20 cellular contexts compared by ENCODE assay signal in the genomic region with DNA sequence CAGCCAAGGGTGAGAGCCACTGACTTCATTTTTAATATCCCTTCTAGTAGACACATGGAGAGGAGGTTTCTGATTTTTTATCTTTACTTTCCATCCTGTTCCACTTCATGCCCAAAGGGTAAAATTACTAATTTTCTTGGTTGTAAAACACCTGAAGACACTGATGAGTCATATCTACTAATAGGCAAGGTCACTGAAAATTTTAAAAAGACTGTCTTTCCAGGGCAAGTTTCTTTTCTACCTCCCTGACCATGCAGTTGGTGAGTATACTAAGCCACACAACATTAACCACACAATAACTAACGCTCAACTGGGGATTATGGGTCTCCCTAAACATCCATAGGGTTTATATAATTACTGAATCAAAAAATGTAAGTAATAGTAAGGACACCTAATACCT.
DNase-seq lines count a peak whose midpoint lies in the region; ATAC-seq, FAIRE-seq and TF ChIP-seq lines count a peak whose summit lies in the region.
"Had no signal": no experiment of that assay in that cellular context is flagged by ENCODE, and none has a peak within 500 bp of the region (broad histone marks: within the 10 kb centered on the region; RNA-seq: fewer than 3 reads in every experiment).

No MANE protein-coding gene starts in this region.

- peaks cover 42% of the 10 kb centered on the region for H3K4me1 ChIP-seq in OCI-LY3 (ENCODE audit: low read length)
- H3K4me1 ChIP-seq: A549; BLaER1 treated with 17β-estradiol and CSF1 and Interleukin-3, amounts not matched to agents 10 nM and 100 nM; Caco-2 had no signal

- no peaks in the 10 kb centered on the region for H3K79me2 ChIP-seq in OCI-LY3 (ENCODE audit: low read length)

- H3K36me3 ChIP-seq in OCI-LY3 (replicated peaks; ENCODE audit: low read depth, low read length) (no peaks in the 10 kb centered on the region), bronchial epithelial cell (ENCODE audit: control insufficient read depth, insufficient read depth, low read length) (no peaks in the 10 kb centered on the region)
- H3K36me3 ChIP-seq: BLaER1 treated with 17β-estradiol and CSF1 and Interleukin-3, amounts not matched to agents 10 nM and 100 nM had no signal

- TF ChIP-seq CTCF in OCI-LY3 (IDR thresholded peaks at IDR 0.05; ENCODE audit: low read depth, low read length) (no peak), bronchial epithelial cell (IDR thresholded peaks at IDR 0.05; ENCODE audit: insufficient read depth, low read length, severe bottlenecking) (no peak)

- no peaks in the 10 kb centered on the region for H3K27me3 ChIP-seq in OCI-LY3 (ENCODE audit: low read depth, low read length)
- no peaks in the 10 kb centered on the region for H3K27me3 ChIP-seq in bronchial epithelial cell (ENCODE audit: control insufficient read depth, insufficient read depth, low read length)
- H3K27me3 ChIP-seq: BLaER1 treated with 17β-estradiol and CSF1 and Interleukin-3, amounts not matched to agents 10 nM and 100 nM had no signal

- FAIRE-seq in bronchial epithelial cell (lab: Jason Lieb, UNC), result no peak
- FAIRE-seq: A549, D721Med, G401.6, GM12891 had no signal

- no peak overlapping the region for H2AFZ ChIP-seq in OCI-LY3 (ENCODE audit: low read depth, low read length)

- no peaks in the 10 kb centered on the region for H4K20me1 ChIP-seq in OCI-LY3 (ENCODE audit: insufficient read depth, low read length)
- H4K20me1 ChIP-seq: BLaER1 treated with 17β-estradiol and CSF1 and Interleukin-3, amounts not matched to agents 10 nM and 100 nM had no signal

- ATAC-seq in GM18861 (IDR thresholded peaks at IDR 0.05; ENCODE audit: unreplicated experiment) (peak; percentile 55), HG03442 (IDR thresholded peaks at IDR 0.05; ENCODE audit: unreplicated experiment) (no peak)
- ATAC-seq: A549; CD8-positive, alpha-beta T cell had no signal

- H3K4me3 ChIP-seq in OCI-LY3 (ENCODE audit: low read length) (no peak overlapping the region), bronchial epithelial cell (ENCODE audit: low read depth, low read length) (no peak overlapping the region)
- H3K4me3 ChIP-seq: A549; BLaER1 treated with 17β-estradiol and CSF1 and Interleukin-3, amounts not matched to agents 10 nM and 100 nM had no signal

- H3K9ac ChIP-seq in OCI-LY3 (ENCODE audit: low read length), result no peak overlapping the region
- H3K9ac ChIP-seq: BLaER1 treated with 17β-estradiol and CSF1 and Interleukin-3, amounts not matched to agents 10 nM and 100 nM had no signal

- peak overlapping the region; percentile 21 for H3K4me2 ChIP-seq in OCI-LY3 (ENCODE audit: low read length)
- H3K4me2 ChIP-seq: A549; BLaER1 treated with 17β-estradiol and CSF1 and Interleukin-3, amounts not matched to agents 10 nM and 100 nM had no signal

- no peaks in the 10 kb centered on the region for H3K9me3 ChIP-seq in OCI-LY3 (ENCODE audit: insufficient read depth, low read length)
- H3K9me3 ChIP-seq: A549; BLaER1 treated with 17β-estradiol and CSF1 and Interleukin-3, amounts not matched to agents 10 nM and 100 nM; Caco-2 had no signal

- H3K27ac ChIP-seq in OCI-LY3 (ENCODE audit: low read length), result no peak overlapping the region
- H3K27ac ChIP-seq: 22Rv1; A549; BLaER1 treated with 17β-estradiol and CSF1 and Interleukin-3, amounts not matched to agents 10 nM and 100 nM; C4-2B had no signal

- DNase-seq in bronchial epithelial cell (ENCODE audit: low read depth) (peak; percentile 2), renal cortical epithelial cell (ENCODE audit: low read depth) (peak; percentile 2), NOMO-1 treated with dmso at 0.1 percent for 144 hours (lab: John Stamatoyannopoulos, UW; ENCODE audit: unreplicated experiment) (no peak)
- no peak for DNase-seq in stimulated activated CD4-positive, alpha-beta T cell treated with anti-CD3 and anti-CD28 coated beads, Interleukin-4, amount 100 ng/mL, for 24 hours
- DNase-seq: AML-193; Caco-2; Calu3; CD4-positive, alpha-beta T cell; CD8-positive, alpha-beta T cell; DMS79 treated with DMSO at 0.1 percent for 48 hours had no signal

Comparison
In these comparisons a context has a peak if more than half of its experiments do, and no peak if none do; other contexts are left out.
1. DNase-seq: peak in bronchial epithelial cell (single experiment) and renal cortical epithelial cell (single experiment); none in NOMO-1 treated with dmso at 0.1 percent for 144 hours (single experiment) and stimulated activated CD4-positive, alpha-beta T cell treated with anti-CD3 and anti-CD28 coated beads, Interleukin-4, amount 100 ng/mL, for 24 hours (single experiment).